Comparison of ENCODE assay signal across 13 cellular contexts in the genomic region with DNA sequence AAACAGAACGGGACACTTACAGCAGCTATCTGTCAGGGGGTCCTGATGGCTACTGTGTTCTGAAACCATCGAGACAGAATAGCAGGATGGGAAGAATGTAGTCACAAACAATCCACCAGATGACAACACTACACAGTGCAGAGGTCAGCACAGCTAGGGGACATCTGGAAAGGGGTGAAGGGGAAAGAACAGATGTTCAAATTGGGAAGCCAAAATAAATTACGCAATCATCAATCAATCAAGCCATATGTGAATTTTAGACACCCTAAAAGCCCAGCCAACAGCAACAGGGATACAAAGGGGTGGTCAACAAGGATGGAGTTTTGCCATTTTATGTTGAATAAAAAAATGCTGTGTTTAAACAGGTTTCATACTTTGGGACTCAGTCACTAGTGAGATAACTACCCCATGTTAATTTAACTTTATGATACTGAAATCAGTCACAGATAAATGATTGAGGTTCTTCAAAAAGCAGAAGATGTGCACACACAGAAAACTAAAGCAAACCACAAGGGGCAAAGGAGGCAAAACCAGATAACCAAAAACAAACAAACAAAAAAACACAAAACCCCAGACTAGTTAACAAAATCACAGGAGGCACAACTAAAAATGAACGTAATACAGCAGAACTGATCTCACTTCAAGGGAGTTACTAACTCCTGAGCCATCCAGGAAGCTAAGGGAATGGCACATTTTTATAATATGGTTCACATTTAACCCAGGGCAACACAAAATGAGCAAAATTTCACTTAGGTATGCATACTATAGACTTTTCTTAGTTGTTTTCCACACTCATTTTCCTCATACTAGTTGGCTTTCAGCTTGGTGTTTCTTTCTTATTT.
A peak's percentile ranks its signal among the peaks of the same experiment; 100 is the strongest.
DNase-seq lines count a peak whose midpoint lies in the region; ATAC-seq and TF ChIP-seq lines count a peak whose summit lies in the region.
"Had no signal": no experiment of that assay in that cellular context is flagged by ENCODE, and none has a peak within 500 bp of the region (broad histone marks: within the 10 kb centered on the region; RNA-seq: fewer than 3 reads in every experiment).

No MANE protein-coding gene starts in this region.

- no peak overlapping the region for H3K56ac ChIP-seq in IMR-90 (ENCODE audit: extremely low read depth, insufficient read depth, low read length)

- H2BK5ac ChIP-seq in IMR-90 (ENCODE audit: low read depth, low read length, poor library complexity, severe bottlenecking): peak overlapping the region; percentile 60

- H2AFZ ChIP-seq in IMR-90 (replicated peaks; ENCODE audit: low read length, poor library complexity): no peak overlapping the region

- no peak for TF ChIP-seq POLR2A in IMR-90 (IDR thresholded peaks at IDR 0.05; ENCODE audit: low read depth, low read length)
- no peak for TF ChIP-seq POLR2A in esophagus squamous epithelium (IDR thresholded peaks at IDR 0.05)

- H3K4me2 ChIP-seq in IMR-90 (ENCODE audit: low read depth, low read length): peak overlapping the region; percentile 48

- H3K36me3 ChIP-seq in IMR-90 (ENCODE audit: control insufficient read depth, insufficient read depth, low read length) (peaks cover 3% of the 10 kb centered on the region), esophagus squamous epithelium (peaks cover 0 to 10% (median 0%) of the 10 kb centered on the region in 3 donors), liver (ENCODE audit: control insufficient read depth in 4 of 4, insufficient read depth in 3 of 4, low read depth in 1 of 4, low read length in 3 of 4) (peaks cover 2 to 22% (median 14%) of the 10 kb centered on the region in 4 donors), thoracic aorta (no peaks in the 10 kb centered on the region), H7 (replicated peaks; ENCODE audit: control insufficient read depth, insufficient read depth, low read length) (no peaks in the 10 kb centered on the region)

- peak overlapping the region; percentile 43; the same call in 1 of the 2 replicates for H3K27ac ChIP-seq in IMR-90 (ENCODE audit: insufficient read depth, low read length)
- H3K27ac ChIP-seq in esophagus squamous epithelium: peak overlapping the region in 3 of 4 donors; percentile 24 to 78 (median 71)
- H3K27ac ChIP-seq in liver (ENCODE audit: low read depth in 1 of 2, low read length in 2 of 2): no peak overlapping the region
- peak overlapping the region; percentile 56 to 76 for H3K27ac ChIP-seq in thoracic aorta
- H3K27ac ChIP-seq: pancreas had no signal

- no peak overlapping the region for H2BK20ac ChIP-seq in IMR-90 (ENCODE audit: low read depth, low read length)

- TF ChIP-seq RAD21 in IMR-90 (IDR thresholded peaks at IDR 0.05; ENCODE audit: low read length): no peak
- peak; percentile 10 to 25 for TF ChIP-seq RAD21 in liver (IDR thresholded peaks at IDR 0.05)

- ATAC-seq in IMR-90 (ENCODE audit: low read depth): peak; percentile 34; the same call in 1 of the 2 replicates
- ATAC-seq in thoracic aorta (ENCODE audit: insufficient number of reproducible peaks, low FRiP score, low read depth): no peak
- ATAC-seq: pancreas had no signal

- H3K9me3 ChIP-seq in IMR-90 (ENCODE audit: control insufficient read depth, insufficient read depth, low read length): no peaks in the 10 kb centered on the region
- H3K9me3 ChIP-seq in esophagus squamous epithelium: no peaks in the 10 kb centered on the region
- H3K9me3 ChIP-seq in liver (ENCODE audit: control insufficient read depth in 4 of 4, low read length in 3 of 4): no peaks in the 10 kb centered on the region
- no peaks in the 10 kb centered on the region for H3K9me3 ChIP-seq in thoracic aorta
- H3K9me3 ChIP-seq: pancreas had no signal

- no peak overlapping the region for H3K23ac ChIP-seq in IMR-90 (ENCODE audit: low read depth, low read length)

- H3K27me3 ChIP-seq in IMR-90 (ENCODE audit: control insufficient read depth, insufficient read depth, low read length) (no peaks in the 10 kb centered on the region), esophagus squamous epithelium (no peaks in the 10 kb centered on the region), liver (ENCODE audit: control insufficient read depth in 4 of 4, insufficient read depth in 4 of 4, low read length in 3 of 4) (no peaks in the 10 kb centered on the region), thoracic aorta (replicated peaks; ENCODE audit: insufficient read depth) (no peaks in the 10 kb centered on the region), H7 (ENCODE audit: control insufficient read depth, insufficient read depth, low read length) (no peaks in the 10 kb centered on the region)
- H3K27me3 ChIP-seq: pancreas had no signal

- H3K4ac ChIP-seq in IMR-90 (ENCODE audit: low read depth, low read length): peak overlapping the region; percentile 14; the same call in 1 of the 2 replicates

- H3K14ac ChIP-seq in IMR-90 (replicated peaks; ENCODE audit: low read depth, low read length): no peak overlapping the region; the same call in 1 of the 2 replicates

- H3K4me3 ChIP-seq in IMR-90 (ENCODE audit: insufficient read depth, low read depth, low read length) (no peak overlapping the region), esophagus squamous epithelium (no peak overlapping the region), liver (ENCODE audit: low read depth in 1 of 3, low read length in 3 of 3) (no peak overlapping the region), thoracic aorta (peak overlapping the region; percentile 22), H7 (ENCODE audit: insufficient read depth, low read depth, low read length) (no peak overlapping the region)
- H3K4me3 ChIP-seq: pancreas had no signal

- in situ Hi-C loops in IMR-90 (cut with MboI; ENCODE audit: low sequenced_read_pairs): no loop called here

- intact Hi-C loops in IMR-90 (cut with micrococcal nuclease): loop anchor here (5.0 kb wide), 1 partner anchor 41 kb away; no protein-coding TSS in a partner anchor
- intact Hi-C loops in esophagus squamous epithelium (cut with DNase I): no loop called here

- no TSS peak for BruUV-seq in IMR-90 (replicated peaks; lab: Mats Ljungman, UMichigan)

- H4K8ac ChIP-seq in IMR-90 (ENCODE audit: low read depth in 2 of 2, low read length in 2 of 2): peak overlapping the region in 1 of 2 experiments; percentile 2; a peak in 1 of 4 replicates

- DNase-seq in IMR-90 (peak; percentile 22), esophagus squamous epithelium (lab: John Stamatoyannopoulos, UW) (no peak), thoracic aorta (ENCODE audit: low spot score) (no peak), H7 (no peak), GM19238 (ENCODE audit: insufficient read length, low spot score) (no peak)
- no peak for DNase-seq in stimulated activated CD4-positive, alpha-beta T cell treated with anti-CD3 and anti-CD28 coated beads, Interleukin-2, amount 100 ng/mL, for 24 hours
- DNase-seq: activated CD4-positive, alpha-beta T cell treated with anti-CD3 and anti-CD28 coated beads for 4 hours; activated T-cell treated with anti-CD3 and anti-CD28 coated beads, Interleukin-2, amount 50 U/mL, for 1 hour; NCI-H1105; NCI-H526 treated with DMSO at 0.1 percent for 48 hours; pancreas; T-helper 2 cell had no signal

- peaks cover 13% of the 10 kb centered on the region for H3K9me1 ChIP-seq in IMR-90 (ENCODE audit: insufficient read depth, low read length)

- H4K91ac ChIP-seq in IMR-90 (ENCODE audit: insufficient read depth, low read depth, low read length): peak overlapping the region; percentile 34

- H3K9ac ChIP-seq in IMR-90 (ENCODE audit: low read depth, low read length) (no peak overlapping the region), liver (ENCODE audit: low read depth in 1 of 2, low read length in 2 of 2) (no peak overlapping the region)

- peak overlapping the region; percentile 48 for H3K18ac ChIP-seq in IMR-90 (ENCODE audit: low read depth, low read length)

- dilution Hi-C loops in IMR-90 (cut with HindIII; ENCODE audit: low sequenced_read_pairs, unreplicated experiment): no loop called here

- CTCF ChIA-PET in IMR-90 (lab: Yijun Ruan, JAX): interaction anchor here (1.2 kb wide), 2 partner anchors 63 to 66 kb away, joined by 3 read pairs; partner anchors contain the start of gene HABP4

- peak overlapping the region; percentile 53; the same call in 1 of the 2 replicates for H4K5ac ChIP-seq in IMR-90 (ENCODE audit: low read depth, low read length)

- peak overlapping the region; percentile 23; the same call in 1 of the 2 replicates for H2AK5ac ChIP-seq in IMR-90 (ENCODE audit: low read depth, low read length)

- no peak overlapping the region for H2AK9ac ChIP-seq in IMR-90 (replicated peaks; ENCODE audit: low read depth, low read length, poor library complexity)

- peak overlapping the region; percentile 63; the same call in 1 of the 3 replicates for H2BK15ac ChIP-seq in IMR-90 (ENCODE audit: low read depth, low read length)

- POLR2A ChIA-PET in IMR-90 (lab: Charles Lee; ENCODE audit: unreplicated experiment): no interaction called here

- peaks cover 0 to 14% of the 10 kb centered on the region in 2 experiments; a peak in 2 of 4 replicates for H3K79me1 ChIP-seq in IMR-90 (ENCODE audit: low read depth in 1 of 2, low read length in 2 of 2)

- WGBS in IMR-90 (ENCODE audit: extremely low coverage in 2 of 2, insufficient read length in 1 of 2), 2 experiments: no CpG with 5 or more reads among the region's 4 CpGs
- WGBS in esophagus squamous epithelium, 2 donors: 67 to 69% methylated on average over 4 of the region's 4 CpGs
- 75% methylated on average over 4 of the region's 4 CpGs for WGBS in liver

- H2BK120ac ChIP-seq in IMR-90 (ENCODE audit: low read depth, low read length): no peak overlapping the region

- H3K4me1 ChIP-seq in IMR-90 (ENCODE audit: control insufficient read depth, insufficient read depth, low read length): peaks cover 15% of the 10 kb centered on the region
- peaks cover 0 to 33% (median 0%) of the 10 kb centered on the region in 3 donors for H3K4me1 ChIP-seq in esophagus squamous epithelium
- H3K4me1 ChIP-seq in liver (ENCODE audit: control insufficient read depth in 4 of 4, insufficient read depth in 4 of 4, low read length in 3 of 4): peaks cover 0 to 3% (median 0%) of the 10 kb centered on the region in 4 donors
- peaks cover 24 to 55% of the 10 kb centered on the region in 2 donors for H3K4me1 ChIP-seq in thoracic aorta (ENCODE audit: control insufficient read depth in 1 of 2, low read depth in 2 of 2)
- H3K4me1 ChIP-seq: pancreas had no signal

- no peaks in the 10 kb centered on the region; the same call in 1 of the 2 replicates for H4K20me1 ChIP-seq in IMR-90 (ENCODE audit: insufficient read depth, low read length)

- TF ChIP-seq CTCF in IMR-90 (conservative IDR thresholded peaks at IDR 0.05; ENCODE audit: low read depth, low read length) (no peak), esophagus squamous epithelium (IDR thresholded peaks at IDR 0.05) (no peak), liver (IDR thresholded peaks at IDR 0.05; ENCODE audit: low read depth, low read length, missing input control) (no peak), thoracic aorta (IDR thresholded peaks at IDR 0.05) (no peak)

TF ChIP-seq in IMR-90, 13 proteins besides CTCF, POLR2A, EP300 and RAD21 (continues in another document):
- TF ChIP-seq MXI1 (IDR thresholded peaks at IDR 0.05; ENCODE audit: borderline replicate concordance, low read depth, low read length): no peak
- peak; percentile 94 for TF ChIP-seq CEBPB (IDR thresholded peaks at IDR 0.05; ENCODE audit: low read depth, low read length)

TF ChIP-seq in liver, 16 proteins besides CTCF, POLR2A, EP300 and RAD21 (continues in another document):
- TF ChIP-seq YY1 (IDR thresholded peaks at IDR 0.05): no peak
- TF ChIP-seq HNF4A (conservative IDR thresholded peaks at IDR 0.05): peak; percentile 17 to 37
- no peak for TF ChIP-seq JUND (IDR thresholded peaks at IDR 0.05)
- TF ChIP-seq EGR1 (IDR thresholded peaks at IDR 0.05; ENCODE audit: low read depth in 2 of 2): no peak

Comparison
In these comparisons a context has a peak if more than half of its experiments do, and no peak if none do; other contexts are left out.
1. H3K27ac ChIP-seq: peak in IMR-90 (single experiment), esophagus squamous epithelium (3 of 4) and thoracic aorta (2 of 2); none in liver (0 of 2).